Comparison of ENCODE assay signal across 15 cellular contexts in genomic region chr12:52600071-52600470, GRCh38. TPM values are rescaled to one million over a fixed set of nuclear protein-coding genes. Genes with fewer than 3 reads are reported as not detected.
A peak's percentile ranks its signal among the peaks of the same experiment; 100 is the strongest.
DNase-seq lines count a peak whose midpoint lies in the region; TF ChIP-seq lines count a peak whose summit lies in the region.
"Had no signal": no experiment of that assay in that cellular context is flagged by ENCODE, and none has a peak within 500 bp of the region (broad histone marks: within the 10 kb centered on the region; RNA-seq: fewer than 3 reads in every experiment).

No MANE protein-coding gene starts in this region.

- no peak overlapping the region for H3K27ac ChIP-seq in GM23248
- H3K27ac ChIP-seq: 22Rv1; BLaER1 treated with 17β-estradiol and CSF1 and Interleukin-3, amounts not matched to agents 10 nM and 100 nM had no signal

- H3K27ac Mint-ChIP-seq in immature natural killer cell (peak overlapping the region in 4 of 6 donors; percentile 1 to 54 (median 28)), type B pancreatic cell (no peak overlapping the region)
- no peak overlapping the region for H3K27ac Mint-ChIP-seq in activated CD4-positive, alpha-beta memory T cell treated with anti-CD3 and anti-CD28 coated beads, Interleukin-2, amount 10 ng/mL, durations not matched to agents 7 days and 5 days
- H3K27ac Mint-ChIP-seq: CD4-positive, CD25-positive, alpha-beta regulatory T cell; IgD-negative memory B cell had no signal

- H3K9me3 Mint-ChIP-seq in immature natural killer cell (no peaks in the 10 kb centered on the region), type B pancreatic cell (no peaks in the 10 kb centered on the region)
- H3K9me3 Mint-ChIP-seq in activated CD4-positive, alpha-beta memory T cell treated with anti-CD3 and anti-CD28 coated beads, Interleukin-2, amount 10 ng/mL, durations not matched to agents 7 days and 5 days: no peaks in the 10 kb centered on the region
- H3K9me3 Mint-ChIP-seq: CD4-positive, CD25-positive, alpha-beta regulatory T cell had no signal

- no peaks in the 10 kb centered on the region for H3K79me2 ChIP-seq in GM23248 (ENCODE audit: insufficient read depth)

- POLR2A ChIA-PET in activated CD4-positive, alpha-beta memory T cell treated with anti-CD3 and anti-CD28 coated beads, Interleukin-2, amount 10 ng/mL, durations not matched to agents 7 days and 5 days (lab: Charles Lee): no interaction called here

- no peak overlapping the region for H3K4me2 ChIP-seq in GM23248 (ENCODE audit: unreplicated experiment)
- H3K4me2 ChIP-seq: BLaER1 treated with 17β-estradiol and CSF1 and Interleukin-3, amounts not matched to agents 10 nM and 100 nM had no signal

- H3K36me3 Mint-ChIP-seq in immature natural killer cell (peaks cover 5 to 19% (median 9%) of the 10 kb centered on the region in 3 donors), type B pancreatic cell (no peaks in the 10 kb centered on the region)
- H3K36me3 Mint-ChIP-seq in activated CD4-positive, alpha-beta memory T cell treated with anti-CD3 and anti-CD28 coated beads, Interleukin-2, amount 10 ng/mL, durations not matched to agents 7 days and 5 days (ENCODE audit: low read depth): no peaks in the 10 kb centered on the region
- H3K36me3 Mint-ChIP-seq: CD4-positive, CD25-positive, alpha-beta regulatory T cell; IgD-negative memory B cell had no signal

- in situ Hi-C loops in GM23248 (cut with MboI): no loop called here

- H3K4me1 ChIP-seq in GM23248 (ENCODE audit: insufficient read depth): 0 out of 2 replicates have a peak, but pooled peaks cover 4% of the 10 kb centered on the region
- H3K4me1 ChIP-seq: BLaER1 treated with 17β-estradiol and CSF1 and Interleukin-3, amounts not matched to agents 10 nM and 100 nM; HAP-1 had no signal

- no peak overlapping the region for H3K4me3 ChIP-seq in GM23248
- H3K4me3 ChIP-seq: BLaER1 treated with 17β-estradiol and CSF1 and Interleukin-3, amounts not matched to agents 10 nM and 100 nM; HAP-1 had no signal

- DNase-seq in activated CD8-positive, alpha-beta memory T cell treated with anti-CD3 and anti-CD28 coated beads for 24 hours: peak; percentile 35
- DNase-seq in activated CD8-positive, alpha-beta memory T cell treated with anti-CD3 and anti-CD28 coated beads, Interleukin-2, amount 50 U/mL, for 4 hours: no peak
- no peak for DNase-seq in immature natural killer cell
- DNase-seq in type B pancreatic cell (ENCODE audit: extremely low spot score, unreplicated experiment): peak; percentile 20
- DNase-seq in activated CD4-positive, alpha-beta memory T cell treated with anti-CD3 and anti-CD28 coated beads, Interleukin-2, amount 10 ng/mL, durations not matched to agents 7 days and 5 days: no peak
- DNase-seq in NK-92 treated with Interleukin-12 subunit alpha and Interleukin-12 subunit beta, amount 100 ng/mL, for 24 hours (lab: John Stamatoyannopoulos, UW): no peak
- no peak for DNase-seq in GM23248
- DNase-seq: CD4-positive, CD25-positive, alpha-beta regulatory T cell; DMS53; GF-D8 had no signal

- WGBS in GM23248 (ENCODE audit: low coverage in 1 of 2, low lambda C conversion rate in 2 of 2, missing lambda C conversion rate in 2 of 2), 2 experiments: 20 to 23% methylated on average over 2 of the region's 2 CpGs

- CTCF ChIA-PET in activated CD4-positive, alpha-beta memory T cell treated with anti-CD3 and anti-CD28 coated beads, Interleukin-2, amount 10 ng/mL, durations not matched to agents 7 days and 5 days (lab: Charles Lee): no interaction called here

- H3K36me3 ChIP-seq in GM23248 (ENCODE audit: low read depth): no peaks in the 10 kb centered on the region
- H3K36me3 ChIP-seq: BLaER1 treated with 17β-estradiol and CSF1 and Interleukin-3, amounts not matched to agents 10 nM and 100 nM; HAP-1 had no signal

- H3K4me1 Mint-ChIP-seq in immature natural killer cell (peaks cover 2% of the 10 kb centered on the region in 2 donors), type B pancreatic cell (ENCODE audit: unreplicated experiment) (no peaks in the 10 kb centered on the region)
- H3K4me1 Mint-ChIP-seq in activated CD4-positive, alpha-beta memory T cell treated with anti-CD3 and anti-CD28 coated beads, Interleukin-2, amount 10 ng/mL, durations not matched to agents 7 days and 5 days: peaks cover 2% of the 10 kb centered on the region

- no peaks in the 10 kb centered on the region for H4K20me1 ChIP-seq in GM23248 (ENCODE audit: insufficient read depth)
- H4K20me1 ChIP-seq: BLaER1 treated with 17β-estradiol and CSF1 and Interleukin-3, amounts not matched to agents 10 nM and 100 nM had no signal

- TF ChIP-seq CTCF in type B pancreatic cell (conservative IDR thresholded peaks at IDR 0.05): no peak

- no peaks in the 10 kb centered on the region for H3K9me2 ChIP-seq in GM23248 (ENCODE audit: insufficient read depth)

- H3K4me3 Mint-ChIP-seq in immature natural killer cell (no peak overlapping the region), type B pancreatic cell (no peak overlapping the region)
- H3K4me3 Mint-ChIP-seq in activated CD4-positive, alpha-beta memory T cell treated with anti-CD3 and anti-CD28 coated beads, Interleukin-2, amount 10 ng/mL, durations not matched to agents 7 days and 5 days: no peak overlapping the region
- H3K4me3 Mint-ChIP-seq: CD4-positive, CD25-positive, alpha-beta regulatory T cell; IgD-negative memory B cell had no signal

- peaks cover 59% of the 10 kb centered on the region for H3K27me3 ChIP-seq in GM23248 (replicated peaks; ENCODE audit: insufficient read depth)
- H3K27me3 ChIP-seq: BLaER1 treated with 17β-estradiol and CSF1 and Interleukin-3, amounts not matched to agents 10 nM and 100 nM had no signal

- no peak overlapping the region for H2AFZ ChIP-seq in GM23248

- no peaks in the 10 kb centered on the region for H3K9me3 ChIP-seq in GM23248 (ENCODE audit: low read depth)
- H3K9me3 ChIP-seq: HAP-1 had no signal

- H3K9ac ChIP-seq in GM23248: no peak overlapping the region
- H3K9ac ChIP-seq: BLaER1 treated with 17β-estradiol and CSF1 and Interleukin-3, amounts not matched to agents 10 nM and 100 nM had no signal

- peaks cover 0 to 13% (median 6%) of the 10 kb centered on the region in 3 donors for H3K27me3 Mint-ChIP-seq in immature natural killer cell (ENCODE audit: low read depth in 3 of 3)
- H3K27me3 Mint-ChIP-seq in type B pancreatic cell: peaks cover 36% of the 10 kb centered on the region
- peaks cover 36% of the 10 kb centered on the region for H3K27me3 Mint-ChIP-seq in activated CD4-positive, alpha-beta memory T cell treated with anti-CD3 and anti-CD28 coated beads, Interleukin-2, amount 10 ng/mL, durations not matched to agents 7 days and 5 days

- no peaks in the 10 kb centered on the region for H3F3A ChIP-seq in GM23248 (ENCODE audit: insufficient read depth)

RNA-seq across cellular contexts. Expression of gene KRT72, which starts 1.2 kb away (rescaled TPM):
- polyA plus RNA-seq in immature natural killer cell (under 1 TPM in 2 of 3 donors, not detected in 1; 0.34 to 0.93 TPM), GM23248 (2016; fragmentation: Nextera tagmentation; extraction: Ambion mirVana) (not detected in 2 replicates)
- total RNA-seq in type B pancreatic cell (ENCODE audit: low replicate concordance): 0.48 and 2.9 TPM in 2 replicates
- total RNA-seq in activated CD4-positive, alpha-beta memory T cell treated with anti-CD3 and anti-CD28 coated beads, Interleukin-2, amount 10 ng/mL, durations not matched to agents 7 days and 5 days: not detected
- total RNA-seq in GM23248 (2014; rRNA removed; shearing (Covaris generic)): not detected in 2 replicates
- total RNA-seq: HT1080 had no signal
- polyA plus RNA-seq: IgD-negative memory B cell had no signal

RNA-seq across cellular contexts. Expression of gene KRT73, which starts 18.3 kb away (rescaled TPM):
- 1 to 10 TPM in 1 of 3 donors, under 1 TPM in 1, not detected in 1; 0.82 to 3.3 TPM for polyA plus RNA-seq in immature natural killer cell
- total RNA-seq in type B pancreatic cell (ENCODE audit: low replicate concordance): 0.12 TPM in 1 of 2 replicates, not detected in the other
- not detected for total RNA-seq in activated CD4-positive, alpha-beta memory T cell treated with anti-CD3 and anti-CD28 coated beads, Interleukin-2, amount 10 ng/mL, durations not matched to agents 7 days and 5 days
- not detected in 2 replicates for total RNA-seq in GM23248 (2014; rRNA removed; shearing (Covaris generic))
- not detected in 2 replicates for polyA plus RNA-seq in GM23248 (2016; fragmentation: Nextera tagmentation; extraction: Ambion mirVana)
- total RNA-seq: HT1080 had no signal
- polyA plus RNA-seq: IgD-negative memory B cell had no signal

RNA-seq across cellular contexts. Expression of gene KRT74, which starts 26.4 kb away (rescaled TPM):
- polyA plus RNA-seq in immature natural killer cell: not detected
- total RNA-seq in type B pancreatic cell (ENCODE audit: low replicate concordance): 0.10 TPM in 1 of 2 replicates, not detected in the other
- total RNA-seq in activated CD4-positive, alpha-beta memory T cell treated with anti-CD3 and anti-CD28 coated beads, Interleukin-2, amount 10 ng/mL, durations not matched to agents 7 days and 5 days: not detected
- total RNA-seq in GM23248 (2014; rRNA removed; shearing (Covaris generic)): not detected in 2 replicates
- polyA plus RNA-seq in GM23248 (2016; fragmentation: Nextera tagmentation; extraction: Ambion mirVana): not detected in 2 replicates
- total RNA-seq: CD4-positive, CD25-positive, alpha-beta regulatory T cell; HT1080 had no signal
- polyA plus RNA-seq: CD4-positive, CD25-positive, alpha-beta regulatory T cell; IgD-negative memory B cell had no signal

RNA-seq across cellular contexts. Expression of gene KRT71, which starts 47.1 kb away (rescaled TPM):
- polyA plus RNA-seq in immature natural killer cell (not detected), GM23248 (2016; fragmentation: Nextera tagmentation; extraction: Ambion mirVana) (not detected in 2 replicates)
- 0.50 TPM in 1 of 2 replicates, not detected in the other for total RNA-seq in type B pancreatic cell (ENCODE audit: low replicate concordance)
- not detected for total RNA-seq in activated CD4-positive, alpha-beta memory T cell treated with anti-CD3 and anti-CD28 coated beads, Interleukin-2, amount 10 ng/mL, durations not matched to agents 7 days and 5 days
- total RNA-seq in GM23248 (2014; rRNA removed; shearing (Covaris generic)): not detected in 2 replicates
- total RNA-seq: CD4-positive, CD25-positive, alpha-beta regulatory T cell; HT1080 had no signal
- polyA plus RNA-seq: CD4-positive, CD25-positive, alpha-beta regulatory T cell; IgD-negative memory B cell had no signal

RNA-seq across cellular contexts. Expression of gene KRT2, which starts 51.9 kb away (rescaled TPM):
- polyA plus RNA-seq in immature natural killer cell (1 to 10 TPM in 1 of 3 donors, under 1 TPM in 2; 0.51 to 1.3 (median 0.61) TPM), GM23248 (2016; fragmentation: Nextera tagmentation; extraction: Ambion mirVana) (not detected in 2 replicates)
- not detected in 2 replicates for total RNA-seq in type B pancreatic cell (ENCODE audit: low replicate concordance)
- not detected for total RNA-seq in activated CD4-positive, alpha-beta memory T cell treated with anti-CD3 and anti-CD28 coated beads, Interleukin-2, amount 10 ng/mL, durations not matched to agents 7 days and 5 days
- total RNA-seq in GM23248 (2014; rRNA removed; shearing (Covaris generic)): not detected in 2 replicates
- total RNA-seq: HT1080 had no signal
- polyA plus RNA-seq: IgD-negative memory B cell had no signal

Comparison
In these comparisons a context has a peak if more than half of its experiments do, and no peak if none do; other contexts are left out.
1. DNase-seq: peak in activated CD8-positive, alpha-beta memory T cell treated with anti-CD3 and anti-CD28 coated beads for 24 hours (single experiment) and type B pancreatic cell (single experiment); none in activated CD8-positive, alpha-beta memory T cell treated with anti-CD3 and anti-CD28 coated beads, Interleukin-2, amount 50 U/mL, for 4 hours (single experiment), immature natural killer cell (0 of 3), activated CD4-positive, alpha-beta memory T cell treated with anti-CD3 and anti-CD28 coated beads, Interleukin-2, amount 10 ng/mL, durations not matched to agents 7 days and 5 days (single experiment), NK-92 treated with Interleukin-12 subunit alpha and Interleukin-12 subunit beta, amount 100 ng/mL, for 24 hours (single experiment) and GM23248 (single experiment).
2. H3K27ac Mint-ChIP-seq: peak in immature natural killer cell (4 of 6); none in type B pancreatic cell (single experiment) and activated CD4-positive, alpha-beta memory T cell treated with anti-CD3 and anti-CD28 coated beads, Interleukin-2, amount 10 ng/mL, durations not matched to agents 7 days and 5 days (single experiment).